Comparison of ENCODE assay signal across 8 cellular contexts in genomic region chr2:75560022-75560767, GRCh38. TPM values are rescaled to one million over a fixed set of nuclear protein-coding genes. Genes with fewer than 3 reads are reported as not detected.
DNase-seq lines count a peak whose midpoint lies in the region; ATAC-seq and TF ChIP-seq lines count a peak whose summit lies in the region.

No MANE protein-coding gene starts in this region.

- H4K20me1 ChIP-seq in MM.1S (ENCODE audit: insufficient read depth, low read length): no peaks in the 10 kb centered on the region

- H3K9me3 ChIP-seq in MM.1S (replicated peaks; ENCODE audit: insufficient read depth, low read length) (no peaks in the 10 kb centered on the region), vagina (no peaks in the 10 kb centered on the region)

- H3K9ac ChIP-seq in MM.1S (ENCODE audit: low read length): no peak overlapping the region

- no peaks in the 10 kb centered on the region for H3K4me1 ChIP-seq in MM.1S (ENCODE audit: low read length)
- peaks cover 18% of the 10 kb centered on the region for H3K4me1 ChIP-seq in vagina

- no peaks in the 10 kb centered on the region for H3K36me3 ChIP-seq in MM.1S (replicated peaks; ENCODE audit: insufficient read depth, low read length)
- H3K36me3 ChIP-seq in vagina: no peaks in the 10 kb centered on the region

- no peaks in the 10 kb centered on the region for H3K79me2 ChIP-seq in MM.1S (ENCODE audit: low read length)

- no peak for ATAC-seq in HG02973 (IDR thresholded peaks at IDR 0.05; ENCODE audit: unreplicated experiment)
- ATAC-seq in HG03280 (IDR thresholded peaks at IDR 0.05; ENCODE audit: unreplicated experiment): no peak

- intact Hi-C loops in vagina (cut with DNase I): no loop called here

- H2AFZ ChIP-seq in MM.1S (ENCODE audit: low read length): peak overlapping the region; percentile 68

- TF ChIP-seq CTCF in MM.1S (IDR thresholded peaks at IDR 0.05; ENCODE audit: low read length) (peak; percentile 6; the same call in 1 of the 2 replicates), coronary artery (IDR thresholded peaks at IDR 0.05) (no peak), vagina (IDR thresholded peaks at IDR 0.05) (no peak)

- peak overlapping the region; percentile 63 for H3K4me2 ChIP-seq in MM.1S (ENCODE audit: low read depth, low read length)

- CTCF ChIA-PET in activated CD4-positive, alpha-beta T cell treated with anti-CD3 and anti-CD28 coated beads, Interleukin-2, amount 10 ng/mL, durations not matched to agents 7 days and 5 days (lab: Charles Lee): no interaction called here

- no peaks in the 10 kb centered on the region for H3K27me3 ChIP-seq in MM.1S (replicated peaks; ENCODE audit: insufficient read depth, low read length)
- no peaks in the 10 kb centered on the region for H3K27me3 ChIP-seq in vagina

- peak overlapping the region; percentile 52 for H3K4me3 ChIP-seq in MM.1S (ENCODE audit: low read length)
- H3K4me3 ChIP-seq in coronary artery: peak overlapping the region; percentile 72
- H3K4me3 ChIP-seq in vagina: peak overlapping the region; percentile 44 to 59

- no peaks in the 10 kb centered on the region for H3K36me3 Mint-ChIP-seq in activated CD4-positive, alpha-beta T cell treated with anti-CD3 and anti-CD28 coated beads, Interleukin-2, amount 10 ng/mL, durations not matched to agents 7 days and 5 days (ENCODE audit: low read depth)

- peak overlapping the region; percentile 74 for H3K4me3 Mint-ChIP-seq in activated CD4-positive, alpha-beta T cell treated with anti-CD3 and anti-CD28 coated beads, Interleukin-2, amount 10 ng/mL, durations not matched to agents 7 days and 5 days

- H3K27me3 Mint-ChIP-seq in activated CD4-positive, alpha-beta T cell treated with anti-CD3 and anti-CD28 coated beads, Interleukin-2, amount 10 ng/mL, durations not matched to agents 7 days and 5 days: peaks cover 52% of the 10 kb centered on the region

- no peak for TF ChIP-seq POLR2A in vagina (IDR thresholded peaks at IDR 0.05)

- no peak for DNase-seq in activated CD4-positive, alpha-beta T cell treated with anti-CD3 and anti-CD28 coated beads, Interleukin-2, amount 10 ng/mL, durations not matched to agents 7 days and 5 days
- DNase-seq in activated CD4-positive, alpha-beta T cell treated with anti-CD3 and anti-CD28 coated beads, Interleukin-2, amount 50 U/mL, for 48 hours: no peak
- DNase-seq in MM.1S (peak; percentile 7), coronary artery (ENCODE audit: low spot score) (no peak), lung microvascular endothelial cell (ENCODE audit: low read depth in 2 of 2) (peak; percentile 36 to 37), vagina (ENCODE audit: extremely low spot score in 2 of 2) (peak; percentile 84 to 85)

- no peaks in the 10 kb centered on the region for H3K9me2 ChIP-seq in MM.1S (replicated peaks; ENCODE audit: insufficient read depth, low read length)

- no peak overlapping the region for H3K27ac Mint-ChIP-seq in activated CD4-positive, alpha-beta T cell treated with anti-CD3 and anti-CD28 coated beads, Interleukin-2, amount 10 ng/mL, durations not matched to agents 7 days and 5 days

- H3K27ac ChIP-seq in MM.1S (ENCODE audit: low read length): no peak overlapping the region
- H3K27ac ChIP-seq in coronary artery: no peak overlapping the region
- H3K27ac ChIP-seq in vagina: peak overlapping the region; percentile 54

- H3F3A ChIP-seq in MM.1S (ENCODE audit: insufficient read depth, low read length): no peaks in the 10 kb centered on the region

- peaks cover 28% of the 10 kb centered on the region for H3K4me1 Mint-ChIP-seq in activated CD4-positive, alpha-beta T cell treated with anti-CD3 and anti-CD28 coated beads, Interleukin-2, amount 10 ng/mL, durations not matched to agents 7 days and 5 days

- POLR2A ChIA-PET in activated CD4-positive, alpha-beta T cell treated with anti-CD3 and anti-CD28 coated beads, Interleukin-2, amount 10 ng/mL, durations not matched to agents 7 days and 5 days (lab: Charles Lee): no interaction called here

- H3K9me3 Mint-ChIP-seq in activated CD4-positive, alpha-beta T cell treated with anti-CD3 and anti-CD28 coated beads, Interleukin-2, amount 10 ng/mL, durations not matched to agents 7 days and 5 days: no peaks in the 10 kb centered on the region

RNA-seq across cellular contexts. Expression of gene EVA1A, which starts 0.5 kb away (rescaled TPM):
- under 1 TPM in 1 of 2 experiments, not detected in 1; 0.17 TPM for total RNA-seq in activated CD4-positive, alpha-beta T cell treated with anti-CD3 and anti-CD28 coated beads, Interleukin-2, amount 10 ng/mL, durations not matched to agents 7 days and 5 days
- total RNA-seq in lung microvascular endothelial cell (19.0 and 43.5 TPM in 2 replicates), vagina (not detected)

Comparison
In these comparisons a context has a peak if more than half of its experiments do, and no peak if none do; other contexts are left out.
1. DNase-seq: peak in MM.1S (single experiment), lung microvascular endothelial cell (2 of 2) and vagina (2 of 2); none in activated CD4-positive, alpha-beta T cell treated with anti-CD3 and anti-CD28 coated beads, Interleukin-2, amount 10 ng/mL, durations not matched to agents 7 days and 5 days (single experiment), activated CD4-positive, alpha-beta T cell treated with anti-CD3 and anti-CD28 coated beads, Interleukin-2, amount 50 U/mL, for 48 hours (0 of 2) and coronary artery (single experiment).
2. RNA of gene EVA1A, which starts 0.5 kb away (total RNA-seq): 19.0 to 43.5 TPM in lung microvascular endothelial cell; not detected in vagina (single experiment) and 0.17 TPM in activated CD4-positive, alpha-beta T cell treated with anti-CD3 and anti-CD28 coated beads, Interleukin-2, amount 10 ng/mL, durations not matched to agents 7 days and 5 days; every median in the first group is over 10 times any median in the second.
3. Peak in every context shown above with its lines, with median percentiles within 50 percentile points of each other: H3K4me3 ChIP-seq.